13 cellular contexts compared by ENCODE assay signal in the genomic region with DNA sequence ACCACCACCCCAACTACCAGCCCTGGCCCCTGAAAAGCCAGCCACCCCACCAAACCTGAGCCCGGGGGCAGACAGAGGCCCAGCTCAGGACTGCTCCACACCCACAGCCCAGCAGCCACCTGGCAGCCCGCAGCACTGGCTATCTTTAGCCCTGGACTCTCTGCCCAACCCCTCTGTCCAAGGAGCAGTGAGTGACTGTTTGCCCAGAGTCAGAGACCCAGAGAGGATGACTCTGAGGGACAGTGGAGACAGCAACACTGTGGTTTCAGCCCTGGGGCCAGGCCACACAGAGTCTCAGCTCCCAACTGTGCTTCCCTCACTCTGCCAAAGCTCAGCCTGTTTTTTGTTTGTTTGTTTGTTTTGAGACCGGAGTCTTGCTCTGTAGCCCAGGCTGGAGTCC. TPM values are rescaled to one million over a fixed set of nuclear protein-coding genes. Genes with fewer than 3 reads are reported as not detected.
DNase-seq lines count a peak whose midpoint lies in the region; ATAC-seq and TF ChIP-seq lines count a peak whose summit lies in the region.
"Had no signal": no experiment of that assay in that cellular context is flagged by ENCODE, and none has a peak within 500 bp of the region (broad histone marks: within the 10 kb centered on the region; RNA-seq: fewer than 3 reads in every experiment).

No MANE protein-coding gene starts in this region.

- peak overlapping the region in 9 of 11 experiments; percentile 33 to 78 (median 62); a peak in 17 of 22 replicates for H3K27ac ChIP-seq in BLaER1 treated with 17β-estradiol and CSF1 and Interleukin-3, amounts not matched to agents 10 nM and 100 nM
- no peak overlapping the region for H3K27ac ChIP-seq in H9 (ENCODE audit: insufficient read length, low read depth, low read length)
- H3K27ac ChIP-seq: VCaP had no signal

- no peak overlapping the region for H2BK5ac ChIP-seq in H9 (ENCODE audit: insufficient read length, low read length)

- H3K18ac ChIP-seq in H9 (ENCODE audit: insufficient read length, low read depth, low read length), result no peak overlapping the region

- no peak overlapping the region; the same call in 1 of the 2 replicates for H3K14ac ChIP-seq in H9 (ENCODE audit: insufficient read depth, low read length)

- H4K91ac ChIP-seq in H9 (ENCODE audit: insufficient read length, low read depth, low read length), result no peak overlapping the region

- H3K36me3 Mint-ChIP-seq in H9 (ENCODE audit: insufficient read depth in 1 of 3, low read depth in 3 of 3) (peaks cover 0 to 5% (median 5%) of the 10 kb centered on the region in 3 experiments; a peak in 3 of 7 replicates), nephron (ENCODE audit: low read depth) (peaks cover 11% of the 10 kb centered on the region)
- H3K36me3 Mint-ChIP-seq in central memory CD8-positive, alpha-beta T cell (ENCODE audit: insufficient read depth), result peaks cover 23% of the 10 kb centered on the region

- H3K9me3 ChIP-seq in BLaER1 treated with 17β-estradiol and CSF1 and Interleukin-3, amounts not matched to agents 10 nM and 100 nM (replicated peaks in 1 of 11), result no peaks in the 10 kb centered on the region
- H3K9me3 ChIP-seq in H9 (ENCODE audit: control insufficient read depth, low read depth, low read length), result no peaks in the 10 kb centered on the region

- H3K36me3 ChIP-seq in BLaER1 treated with 17β-estradiol and CSF1 and Interleukin-3, amounts not matched to agents 10 nM and 100 nM, result peaks cover 0 to 54% (median 43%) of the 10 kb centered on the region in 11 experiments; a peak in 19 of 22 replicates

- no peak overlapping the region for H2BK120ac ChIP-seq in H9 (ENCODE audit: low read depth, low read length, poor library complexity, severe bottlenecking)

- TF ChIP-seq CTCF in H9 (conservative IDR thresholded peaks at IDR 0.05) (no peak), nephron (IDR thresholded peaks at IDR 0.05; ENCODE audit: unreplicated experiment in 3 of 3) (no peak)

- H3K23ac ChIP-seq in H9 (ENCODE audit: insufficient read length, low read depth, low read length), result no peak overlapping the region

- H3K4me1 Mint-ChIP-seq in H9 (peaks cover 6 to 23% of the 10 kb centered on the region in 2 experiments), nephron (peaks cover 59% of the 10 kb centered on the region)
- peaks cover 72% of the 10 kb centered on the region for H3K4me1 Mint-ChIP-seq in central memory CD8-positive, alpha-beta T cell

- H3K79me2 ChIP-seq in H9 (ENCODE audit: insufficient read depth, low read length), result no peaks in the 10 kb centered on the region

- no peak overlapping the region for H3K4me3 ChIP-seq in BLaER1 treated with 17β-estradiol and CSF1 and Interleukin-3, amounts not matched to agents 10 nM and 100 nM

- H3K9me3 Mint-ChIP-seq in H9 (no peaks in the 10 kb centered on the region), nephron (no peaks in the 10 kb centered on the region)
- H3K9me3 Mint-ChIP-seq in central memory CD8-positive, alpha-beta T cell, result no peaks in the 10 kb centered on the region

- peaks cover 0 to 97% (median 73%) of the 10 kb centered on the region in 11 experiments; a peak in 17 of 22 replicates for H4K20me1 ChIP-seq in BLaER1 treated with 17β-estradiol and CSF1 and Interleukin-3, amounts not matched to agents 10 nM and 100 nM
- peaks cover 4% of the 10 kb centered on the region for H4K20me1 ChIP-seq in H9 (ENCODE audit: control insufficient read depth, insufficient read depth, insufficient read length)

- H3K4me3 Mint-ChIP-seq in H9 (no peak overlapping the region), nephron (no peak overlapping the region)
- no peak overlapping the region for H3K4me3 Mint-ChIP-seq in central memory CD8-positive, alpha-beta T cell

- no peak overlapping the region for H4K8ac ChIP-seq in H9 (replicated peaks; ENCODE audit: insufficient read length, low read depth, low read length)

- in situ Hi-C loops in KBM-7 (cut with MboI; ENCODE audit: low pct_unique_long_range_greater_than_20kb, low sequenced_read_pairs), result no loop called here

- peak overlapping the region; percentile 70 to 92 (median 76); a peak in 4 of 7 replicates for H3K27ac Mint-ChIP-seq in H9
- H3K27ac Mint-ChIP-seq in central memory CD8-positive, alpha-beta T cell (ENCODE audit: low read depth), result peak overlapping the region; percentile 68
- peak overlapping the region; percentile 41 to 79 (median 74) for H3K27ac Mint-ChIP-seq in nephron

- H3K9ac ChIP-seq in BLaER1 treated with 17β-estradiol and CSF1 and Interleukin-3, amounts not matched to agents 10 nM and 100 nM, result peak overlapping the region in 7 of 11 experiments; percentile 7 to 65 (median 52); a peak in 11 of 22 replicates
- H3K9ac ChIP-seq in H9 (ENCODE audit: extremely low read depth, insufficient read length, low read length), result no peak overlapping the region

- H2AFZ ChIP-seq in H9 (ENCODE audit: low read length), result no peak overlapping the region

- WGBS in H9 (ENCODE audit: extremely low coverage, insufficient read length, low lambda C conversion rate), result no CpG with 5 or more reads among the region's 3 CpGs

- H3K27me3 Mint-ChIP-seq in H9 (ENCODE audit: low read depth) (no peaks in the 10 kb centered on the region), nephron (ENCODE audit: low read depth) (no peaks in the 10 kb centered on the region)
- H3K27me3 Mint-ChIP-seq in central memory CD8-positive, alpha-beta T cell, result no peaks in the 10 kb centered on the region

- H3K56ac ChIP-seq in H9 (ENCODE audit: insufficient read length, low read depth, low read length), result no peak overlapping the region

- H3K4me1 ChIP-seq in BLaER1 treated with 17β-estradiol and CSF1 and Interleukin-3, amounts not matched to agents 10 nM and 100 nM, result peaks cover 65 to 96% (median 91%) of the 10 kb centered on the region in 10 experiments
- H3K4me1 ChIP-seq in H9 (ENCODE audit: insufficient read depth, low read length), result no peaks in the 10 kb centered on the region

- H3K27me3 ChIP-seq in BLaER1 treated with 17β-estradiol and CSF1 and Interleukin-3, amounts not matched to agents 10 nM and 100 nM, result no peaks in the 10 kb centered on the region
- no peaks in the 10 kb centered on the region for H3K27me3 ChIP-seq in H9 (ENCODE audit: insufficient read depth, low read length)

- H2BK20ac ChIP-seq in H9 (ENCODE audit: low read depth, low read length, poor library complexity, severe bottlenecking), result no peak overlapping the region

- H3K4ac ChIP-seq in H9 (ENCODE audit: low read depth, low read length), result no peak overlapping the region

- no peak overlapping the region for H2BK12ac ChIP-seq in H9 (ENCODE audit: insufficient read length, low read depth, low read length)

- H4K5ac ChIP-seq in H9 (ENCODE audit: insufficient read length, low read depth, low read length), result no peak overlapping the region

- no peak overlapping the region for H2BK15ac ChIP-seq in H9 (ENCODE audit: low read depth, low read length)

- H3K79me1 ChIP-seq in H9 (ENCODE audit: insufficient read depth, low read depth, low read length, poor library complexity, severe bottlenecking), result no peaks in the 10 kb centered on the region

- H3K4me2 ChIP-seq in BLaER1 treated with 17β-estradiol and CSF1 and Interleukin-3, amounts not matched to agents 10 nM and 100 nM, result peak overlapping the region; percentile 37 to 96 (median 82)
- H3K4me2 ChIP-seq in H9 (ENCODE audit: insufficient read depth, insufficient read length, low read length), result no peak overlapping the region

- no peak for ATAC-seq in central memory CD8-positive, alpha-beta T cell (replicated peaks; ENCODE audit: extremely low read depth, poor library complexity, severe bottlenecking)
- no peak for ATAC-seq in HG03039 (IDR thresholded peaks at IDR 0.05; ENCODE audit: unreplicated experiment)

- no peak for DNase-seq in H9
- no peak for DNase-seq in central memory CD8-positive, alpha-beta T cell (ENCODE audit: low spot score in 2 of 2)
- DNase-seq in DMS79 treated with DMSO at 0.1 percent for 48 hours (lab: John Stamatoyannopoulos, UW), result no peak
- no peak for DNase-seq in NOMO-1 treated with dmso at 0.1 percent for 144 hours (lab: John Stamatoyannopoulos, UW; ENCODE audit: unreplicated experiment)
- DNase-seq in KBM-7, result no peak
- DNase-seq: activated effector memory CD4-positive, alpha-beta T cell treated with Interleukin-2 at 50 U/mL for 16 hours; NCI-H146; NCI-H526; SIG-M5 had no signal

- H3K23me2 ChIP-seq in H9 (ENCODE audit: insufficient read length, low read depth, low read length, poor library complexity, severe bottlenecking), result no peaks in the 10 kb centered on the region

- H3T11ph ChIP-seq in H9 (ENCODE audit: low read length), result no peak overlapping the region

- no peak overlapping the region for H2AK5ac ChIP-seq in H9 (ENCODE audit: insufficient read length, low read length)

RNA-seq across cellular contexts. Expression of gene BIN1, which starts 32.6 kb away (rescaled TPM):
- total RNA-seq in H9 (2021), result 30.0 and 32.0 TPM in 2 replicates
